In the genomic region with DNA sequence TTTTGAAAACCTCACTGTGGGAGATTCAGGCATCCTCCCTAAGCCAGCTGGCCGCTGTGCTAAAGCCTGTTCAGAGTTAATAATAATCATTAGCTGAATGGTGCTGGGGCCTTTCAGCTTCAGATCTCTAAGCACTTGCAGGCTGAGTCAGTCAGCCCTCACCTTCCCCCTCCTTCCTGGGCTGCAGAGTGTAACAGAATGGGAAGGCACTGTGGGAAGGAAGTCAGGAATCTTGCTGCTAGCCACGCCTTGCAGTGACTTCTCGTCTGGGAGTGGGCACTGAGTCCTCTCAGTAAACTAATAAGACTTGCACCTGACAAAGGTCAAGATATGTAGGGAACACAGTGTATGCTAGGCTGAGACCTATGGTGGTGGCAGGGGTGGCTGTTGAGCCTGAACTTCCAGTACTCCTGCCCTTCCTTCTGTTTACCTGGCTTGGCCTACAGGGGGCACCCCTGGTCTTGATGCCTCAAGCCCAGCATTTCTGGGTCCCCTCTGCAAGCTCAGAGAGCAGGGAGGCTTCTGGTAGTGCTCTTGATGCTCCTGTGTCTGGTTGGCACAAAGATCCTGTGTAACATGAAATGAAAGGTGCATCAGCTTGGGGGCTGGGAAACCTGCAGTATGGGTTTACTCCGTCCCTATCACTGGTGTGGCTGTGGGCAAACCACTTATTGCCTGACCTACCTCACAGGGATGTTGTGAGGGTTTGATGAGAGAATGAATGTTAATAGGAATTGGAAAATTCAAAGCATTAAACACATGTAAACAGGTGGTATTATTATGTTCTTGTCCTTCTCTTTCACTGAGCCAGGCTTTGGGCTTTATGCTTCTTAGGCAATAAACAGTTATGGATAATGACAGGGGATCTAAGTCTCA, we compare ENCODE assay signal across 6 cellular contexts. TPM values are rescaled to one million over a fixed set of nuclear protein-coding genes. Genes with fewer than 3 reads are reported as not detected.
DNase-seq lines count a peak whose midpoint lies in the region; ATAC-seq and TF ChIP-seq lines count a peak whose summit lies in the region.

No MANE protein-coding gene starts in this region.

- no peaks in the 10 kb centered on the region for H3K27me3 ChIP-seq in adrenal gland

- H3K9me3 ChIP-seq in adrenal gland (replicated peaks in 1 of 3): no peaks in the 10 kb centered on the region

- peaks cover 17 to 28% of the 10 kb centered on the region in 2 donors for H3K4me1 ChIP-seq in adrenal gland (replicated peaks in 1 of 2)

- peak in 5 of 6 experiments; percentile 10 to 49 (median 33) for TF ChIP-seq CTCF in adrenal gland (IDR thresholded peaks at IDR 0.05)

- TF ChIP-seq POLR2A in adrenal gland (IDR thresholded peaks at IDR 0.05): peak in 1 of 2 donors; percentile 33

- no peak overlapping the region for H3K4me3 ChIP-seq in adrenal gland

- intact Hi-C loops in adrenal gland (cut with DNase I): no loop called here

- ATAC-seq in GM21723 (IDR thresholded peaks at IDR 0.05; ENCODE audit: unreplicated experiment): no peak
- ATAC-seq in GM19452 (IDR thresholded peaks at IDR 0.05; ENCODE audit: unreplicated experiment): no peak

- DNase-seq in Daoy (ENCODE audit: low read depth) (peak; percentile 53), NCI-H82 treated with DMSO at 0.1 percent for 48 hours (lab: John Stamatoyannopoulos, UW; ENCODE audit: unreplicated experiment) (peak; percentile 19), adrenal gland (peak in 6 of 7 donors; percentile 61 to 78 (median 64)), myocyte (ENCODE audit: low read depth) (peak; percentile 54)

- peaks cover 0 to 26% of the 10 kb centered on the region in 2 donors for H3K36me3 ChIP-seq in adrenal gland (replicated peaks in 1 of 2)

- 42 to 50% (median 44%) methylated on average over 4 of the region's 4 CpGs for WGBS in adrenal gland, 4 donors

- peak overlapping the region in 3 of 5 donors; percentile 36 to 74 (median 65) for H3K27ac ChIP-seq in adrenal gland

RNA-seq across cellular contexts. Expression of a gene that starts 6.0 kb away (rescaled TPM):
- total RNA-seq in Daoy (2014; rRNA removed; shearing (Covaris generic)): 5.8 and 9.2 TPM in 2 replicates
- 10 to 100 TPM in 6 of 8 donors, 1 to 10 TPM in 2; 8.5 to 21.2 (median 14.8) TPM for total RNA-seq in adrenal gland
- 1 to 10 TPM; 4.4 to 9.5 (median 7.8) TPM for polyA plus RNA-seq in adrenal gland
- 3.9 and 6.1 TPM in 2 replicates for total RNA-seq in myocyte
- polyA plus RNA-seq in myocyte (2012): 10.5 TPM

RNA-seq across cellular contexts. Expression of a gene that starts 9.6 kb away (rescaled TPM):
- 3.2 and 3.7 TPM in 2 replicates for total RNA-seq in Daoy (2014; rRNA removed; shearing (Covaris generic))
- total RNA-seq in adrenal gland: 10 to 100 TPM; 19.8 to 27.9 (median 24.5) TPM
- polyA plus RNA-seq in adrenal gland: 10 to 100 TPM in 1 of 3 donors, 1 to 10 TPM in 2; 3.8 to 20.7 (median 4.7) TPM
- total RNA-seq in myocyte: 0.37 and 0.42 TPM in 2 replicates
- 0.73 TPM for polyA plus RNA-seq in myocyte (2012)

RNA-seq across cellular contexts. Expression of a gene that starts 16.2 kb away (rescaled TPM):
- total RNA-seq in Daoy (2014; rRNA removed; shearing (Covaris generic)): 8.6 and 14.2 TPM in 2 replicates
- 10 to 100 TPM in 3 of 8 donors, 1 to 10 TPM in 5; 5.8 to 16.3 (median 9.0) TPM for total RNA-seq in adrenal gland
- polyA plus RNA-seq in adrenal gland: 100 to 1,000 TPM in 1 of 3 donors, 10 to 100 TPM in 1, 1 to 10 TPM in 1; 3.1 to 109 (median 45.5) TPM
- 6.1 and 6.7 TPM in 2 replicates for total RNA-seq in myocyte
- 2.6 TPM for polyA plus RNA-seq in myocyte (2012)

RNA-seq across cellular contexts. Expression of a gene that starts 33.6 kb away (rescaled TPM):
- total RNA-seq in Daoy (2014; rRNA removed; shearing (Covaris generic)): 0.15 and 4.3 TPM in 2 replicates
- total RNA-seq in adrenal gland: 10 to 100 TPM in 5 of 8 donors, 1 to 10 TPM in 3; 9.2 to 20.3 (median 13.7) TPM
- 10 to 100 TPM in 1 of 3 donors, 1 to 10 TPM in 2; 5.8 to 23.6 (median 8.5) TPM for polyA plus RNA-seq in adrenal gland
- 14.7 and 15.8 TPM in 2 replicates for total RNA-seq in myocyte
- polyA plus RNA-seq in myocyte (2012): 7.3 TPM

RNA-seq across cellular contexts. Expression of a gene that starts 39.8 kb away (rescaled TPM):
- total RNA-seq in Daoy (2014; rRNA removed; shearing (Covaris generic)): not detected in 2 replicates
- 1 to 10 TPM in 1 of 8 donors, under 1 TPM in 5, not detected in 2; 0.11 to 2.1 (median 0.52) TPM for total RNA-seq in adrenal gland
- 1 to 10 TPM in 1 of 3 donors, under 1 TPM in 2; 0.57 to 1.2 (median 0.88) TPM for polyA plus RNA-seq in adrenal gland
- total RNA-seq in myocyte: 0.13 and 0.21 TPM in 2 replicates
- polyA plus RNA-seq in myocyte (2012): 0.39 TPM
